Comparison of ENCODE assay signal across 25 cellular contexts in genomic region chr3:59261009-59261408, GRCh38.
DNase-seq lines count a peak whose midpoint lies in the region; ATAC-seq, FAIRE-seq and TF ChIP-seq lines count a peak whose summit lies in the region.
"Had no signal": no experiment of that assay in that cellular context is flagged by ENCODE, and none has a peak within 500 bp of the region (broad histone marks: within the 10 kb centered on the region; RNA-seq: fewer than 3 reads in every experiment).

No MANE protein-coding gene starts in this region.

- H3K27me3 Mint-ChIP-seq in astrocyte (ENCODE audit: low read depth, unreplicated experiment) = peaks cover 5% of the 10 kb centered on the region
- H3K27me3 Mint-ChIP-seq: CD4-positive, alpha-beta T cell; CD8-positive, alpha-beta memory T cell had no signal

- intact Hi-C loops in Right ventricle myocardium inferior (cut with DNase I) = no loop called here
- intact Hi-C loops in cardiac septum (cut with DNase I) = no loop called here
- intact Hi-C loops in left ventricle myocardium superior (cut with micrococcal nuclease) = no loop called here

- peak; percentile 59 for ATAC-seq in Right ventricle myocardium inferior
- peak; percentile 86 for ATAC-seq in left ventricle myocardium superior
- ATAC-seq in GM21526 (IDR thresholded peaks at IDR 0.05; ENCODE audit: low FRiP score, unreplicated experiment) = no peak
- ATAC-seq: A549, GM23338, HCT116 had no signal

- no peak for FAIRE-seq in astrocyte (lab: Jason Lieb, UNC)
- FAIRE-seq: A549, D721Med, GM12878, GM19239 had no signal

- H3K4me1 ChIP-seq in astrocyte (ENCODE audit: insufficient read depth, low read length) = no peaks in the 10 kb centered on the region
- H3K4me1 ChIP-seq: A549, BE2C had no signal

- no peaks in the 10 kb centered on the region for H3K9me3 Mint-ChIP-seq in astrocyte (ENCODE audit: unreplicated experiment)

- H3K79me2 ChIP-seq in astrocyte (ENCODE audit: insufficient read depth, low read length) = no peaks in the 10 kb centered on the region

- no peak overlapping the region for H3K27ac Mint-ChIP-seq in astrocyte (ENCODE audit: unreplicated experiment)
- H3K27ac Mint-ChIP-seq: CD14-positive monocyte; CD4-positive, alpha-beta T cell; CD8-positive, alpha-beta memory T cell; GM23338; H9 had no signal

- H3K4me1 Mint-ChIP-seq in astrocyte (ENCODE audit: low read depth, unreplicated experiment) = no peaks in the 10 kb centered on the region
- H3K4me1 Mint-ChIP-seq: CD8-positive, alpha-beta memory T cell had no signal

- H3K27ac ChIP-seq in astrocyte (ENCODE audit: low read depth, low read length) = no peak overlapping the region
- H3K27ac ChIP-seq: 22Rv1, A549 had no signal

- H3K4me3 Mint-ChIP-seq in astrocyte (ENCODE audit: unreplicated experiment) = no peak overlapping the region
- H3K4me3 Mint-ChIP-seq: CD14-positive monocyte; CD4-positive, alpha-beta T cell; CD8-positive, alpha-beta memory T cell; GM23338; H9 had no signal

- H3K9me3 ChIP-seq in astrocyte (ENCODE audit: insufficient read depth, low read depth, low read length) = no peaks in the 10 kb centered on the region
- H3K9me3 ChIP-seq: A549, BE2C had no signal

- no peaks in the 10 kb centered on the region for H3K36me3 ChIP-seq in astrocyte (ENCODE audit: insufficient read depth, low read length)
- H3K36me3 ChIP-seq: BE2C had no signal

- no peak overlapping the region for H3K9ac ChIP-seq in astrocyte (ENCODE audit: low read length)
- H3K9ac ChIP-seq: BLaER1 treated with 17β-estradiol and CSF1 and Interleukin-3, amounts not matched to agents 10 nM and 100 nM had no signal

- DNase-seq in Right ventricle myocardium inferior (ENCODE audit: missing footprints) = no peak
- no peak for DNase-seq in cardiac septum (ENCODE audit: low spot score)
- peak; percentile 42 for DNase-seq in astrocyte (ENCODE audit: low read depth)
- DNase-seq in left ventricle myocardium superior = no peak
- no peak for DNase-seq in pons (ENCODE audit: low spot score)
- DNase-seq: ACHN; AML-193; BE2C; CD4-positive, alpha-beta T cell; CD8-positive, alpha-beta memory T cell; DMS 273 treated with DMSO at 0.1 percent for 48 hours; DMS79; EL; GDM1; H9 had no signal

- TF ChIP-seq CTCF in astrocyte (IDR thresholded peaks at IDR 0.05; ENCODE audit: insufficient read depth, low read depth, low read length) = no peak

- H3K4me3 ChIP-seq in astrocyte (ENCODE audit: insufficient read depth, low read depth, low read length) = no peak overlapping the region
- H3K4me3 ChIP-seq: A549; BLaER1 treated with 17β-estradiol and CSF1 and Interleukin-3, amounts not matched to agents 10 nM and 100 nM; GM12878; GM23338 had no signal

- H3K27me3 ChIP-seq in astrocyte (ENCODE audit: insufficient read depth, low read length) = no peaks in the 10 kb centered on the region
- H3K27me3 ChIP-seq: BE2C; BLaER1 treated with 17β-estradiol and CSF1 and Interleukin-3, amounts not matched to agents 10 nM and 100 nM had no signal

- no peaks in the 10 kb centered on the region for H3K36me3 Mint-ChIP-seq in astrocyte (ENCODE audit: low read depth, unreplicated experiment)
- H3K36me3 Mint-ChIP-seq: CD14-positive monocyte had no signal

- no peaks in the 10 kb centered on the region for H4K20me1 ChIP-seq in astrocyte (ENCODE audit: insufficient read depth, low read length)
- H4K20me1 ChIP-seq: BLaER1 treated with 17β-estradiol and CSF1 and Interleukin-3, amounts not matched to agents 10 nM and 100 nM had no signal

- no peak overlapping the region for H3K4me2 ChIP-seq in astrocyte (ENCODE audit: low read length)
- H3K4me2 ChIP-seq: A549, GM23338 had no signal

- no peak overlapping the region for H2AFZ ChIP-seq in astrocyte (ENCODE audit: low read depth, low read length)
- H2AFZ ChIP-seq: GM23338 had no signal
